ENCODE assay signal across 36 cellular contexts in genomic region chr2:27178469-27178868, GRCh38. TPM values are rescaled to one million over a fixed set of nuclear protein-coding genes. Genes with fewer than 3 reads are reported as not detected.
"Had no signal": no experiment of that assay in that cellular context is flagged by ENCODE, and none has a peak within 500 bp of the region (broad histone marks: within the 10 kb centered on the region; RNA-seq: fewer than 3 reads in every experiment).

No MANE protein-coding gene starts in this region.

- H3K4me1 Mint-ChIP-seq: natural killer cell; nephron; stimulated activated memory B cell treated with anti-CD40 and anti-IgM and Interleukin-4, amounts not matched to agents 10 μg/mL and 1 μg/mL and 100 μg/mL, for 72 hours; stimulated activated naive CD8-positive, alpha-beta T cell treated with anti-CD3 and anti-CD28 coated beads, Interleukin-15, amount 100 ng/mL, for 72 hours had no signal

- H3K27ac ChIP-seq: neural progenitor cell, parathyroid adenoma, psoas muscle, skin epidermis, suprapubic skin, testis, tibial artery, transverse colon, upper lobe of right lung, uterus had no signal

- H3K36me3 Mint-ChIP-seq: natural killer cell; neural progenitor cell; stimulated activated memory B cell treated with anti-CD40 and anti-IgM and Interleukin-4, amounts not matched to agents 10 μg/mL and 1 μg/mL and 100 μg/mL, for 72 hours; type B pancreatic cell had no signal

- H3K79me2 ChIP-seq: parathyroid adenoma had no signal

- H3K27me3 Mint-ChIP-seq: progenitor cell of endocrine pancreas had no signal

- H3K9me3 Mint-ChIP-seq: natural killer cell; nephron; neural progenitor cell; stimulated activated memory B cell treated with anti-CD40 and anti-IgM and Interleukin-4, amounts not matched to agents 10 μg/mL and 1 μg/mL and 100 μg/mL, for 72 hours; stimulated activated naive CD8-positive, alpha-beta T cell treated with anti-CD3 and anti-CD28 coated beads, Interleukin-15, amount 100 ng/mL, for 72 hours; type B pancreatic cell had no signal

- H3K4me3 Mint-ChIP-seq: natural killer cell; nephron; neural progenitor cell; stimulated activated memory B cell treated with anti-CD40 and anti-IgM and Interleukin-4, amounts not matched to agents 10 μg/mL and 1 μg/mL and 100 μg/mL, for 72 hours; stimulated activated naive CD8-positive, alpha-beta T cell treated with anti-CD3 and anti-CD28 coated beads, Interleukin-15, amount 100 ng/mL, for 72 hours; type B pancreatic cell had no signal

- H3K36me3 ChIP-seq: neural progenitor cell, ovary, spleen, suprapubic skin, tibial artery, transverse colon, upper lobe of right lung, uterus had no signal

- H3K9me3 ChIP-seq: ovary, psoas muscle, spleen, suprapubic skin, testis, tibial artery, transverse colon, upper lobe of right lung, uterus had no signal

- ATAC-seq: natural killer cell; psoas muscle; right cardiac atrium; sciatic nerve; stimulated activated memory B cell treated with anti-CD40 and anti-IgM and Interleukin-4, amounts not matched to agents 10 μg/mL and 1 μg/mL and 100 μg/mL, for 72 hours; stimulated activated naive CD8-positive, alpha-beta T cell treated with anti-CD3 and anti-CD28 coated beads, Interleukin-15, amount 100 ng/mL, for 72 hours; stimulated activated naive CD8-positive, alpha-beta T cell treated with anti-CD3 and anti-CD28 coated beads, Interleukin-15, Interleukin-2, amounts not matched to agents 100 U/mL and 50 U/mL, for 24 hours; upper lobe of right lung had no signal

- H3K4me3 ChIP-seq: neural progenitor cell, ovary, psoas muscle, skin epidermis, smooth muscle cell, spleen, suprapubic skin, testis, tibial artery, transverse colon, upper lobe of right lung, uterus had no signal

- DNase-seq: natural killer cell; occipital lobe; ovary; posterior cingulate gyrus; psoas muscle; right cardiac atrium; spleen; stimulated activated CD4-positive, alpha-beta T cell treated with anti-CD3 and anti-CD28 coated beads, Interleukin-12 subunit alpha, Interleukin-12 subunit beta, amount 100 ng/mL, for 4 hours; stimulated activated CD4-positive, alpha-beta T cell treated with anti-CD3 and anti-CD28 coated beads, Interleukin-1b, Interleukin-23, amount 100 ng/mL, for 48 hours; stimulated activated CD4-positive, alpha-beta T cell treated with anti-CD3 and anti-CD28 coated beads, Interleukin-4, amount 100 ng/mL, for 1 hour; stimulated activated CD4-positive, alpha-beta T cell treated with anti-CD3 and anti-CD28 coated beads, Interleukin-4, amount 100 ng/mL, for 4 hours; stimulated activated CD8-positive, alpha-beta memory T cell treated with anti-CD3 and anti-CD28 coated beads, Interleukin-4, amount 100 ng/mL, for 48 hours; stimulated activated naive CD4-positive, alpha-beta T cell; stimulated activated naive CD8-positive, alpha-beta T cell treated with anti-CD3 and anti-CD28 coated beads, Interleukin-15, amount 100 ng/mL, for 72 hours; stimulated activated naive CD8-positive, alpha-beta T cell treated with anti-CD3 and anti-CD28 coated beads, Interleukin-15, Interleukin-2, amounts not matched to agents 100 U/mL and 50 U/mL, for 24 hours; substantia nigra; testis; tibial artery; transverse colon; upper lobe of right lung; uterus had no signal

- H3K4me2 ChIP-seq: neural progenitor cell, smooth muscle cell had no signal

- H3K9ac ChIP-seq: neural progenitor cell, parathyroid adenoma had no signal

- H3K4me1 ChIP-seq: neural progenitor cell, psoas muscle, transverse colon, uterus had no signal

- H3K27me3 ChIP-seq: ovary, testis, upper lobe of right lung, uterus had no signal

- H2AFZ ChIP-seq: neural progenitor cell, parathyroid adenoma had no signal

- H3K27ac Mint-ChIP-seq: natural killer cell; nephron; neural progenitor cell; progenitor cell of endocrine pancreas; stimulated activated memory B cell treated with anti-CD40 and anti-IgM and Interleukin-4, amounts not matched to agents 10 μg/mL and 1 μg/mL and 100 μg/mL, for 72 hours; stimulated activated naive CD8-positive, alpha-beta T cell treated with anti-CD3 and anti-CD28 coated beads, Interleukin-15, amount 100 ng/mL, for 72 hours; type B pancreatic cell had no signal

RNA-seq across cellular contexts. Expression of gene TCF23, which starts 29.7 kb away (rescaled TPM):
- total RNA-seq: natural killer cell, occipital lobe, osteoblast, progenitor cell of endocrine pancreas, renal cortical epithelial cell, sciatic nerve, smooth muscle cell, transverse colon, upper lobe of right lung had no signal
- polyA plus RNA-seq: neural cell, smooth muscle cell had no signal

RNA-seq across cellular contexts. Expression of gene PRR30, which starts 39.3 kb away (rescaled TPM):
- total RNA-seq: natural killer cell, occipital lobe, osteoblast, ovary, progenitor cell of endocrine pancreas, psoas muscle, renal cortical epithelial cell, right cardiac atrium, sciatic nerve, smooth muscle cell, spleen, suprapubic skin, transverse colon, upper lobe of right lung, urinary bladder, uterus had no signal
- polyA plus RNA-seq: neural cell, ovary, psoas muscle, right cardiac atrium, smooth muscle cell, spleen, thymus, urinary bladder had no signal
